ENCODE assay signal across 19 cellular contexts in genomic region chr19:4103073-4103418, GRCh38. TPM values are rescaled to one million over a fixed set of nuclear protein-coding genes. Genes with fewer than 3 reads are reported as not detected.
DNase-seq lines count a peak whose midpoint lies in the region; ATAC-seq, FAIRE-seq and TF ChIP-seq lines count a peak whose summit lies in the region.
"Had no signal": no experiment of that assay in that cellular context is flagged by ENCODE, and none has a peak within 500 bp of the region (broad histone marks: within the 10 kb centered on the region; RNA-seq: fewer than 3 reads in every experiment).

No MANE protein-coding gene starts in this region.

- H3K4me3 Mint-ChIP-seq in activated CD4-positive, alpha-beta memory T cell treated with anti-CD3 and anti-CD28 coated beads for 36 hours: no peak overlapping the region

- FAIRE-seq in A549 (lab: Jason Lieb, UNC): no peak
- FAIRE-seq in urothelium cell line (lab: Jason Lieb, UNC): no peak
- FAIRE-seq: HepG2 had no signal

- 64% methylated on average over 9 of the region's 10 CpGs for WGBS in A549 (ENCODE audit: missing lambda C conversion rate)
- WGBS in GM23248 (ENCODE audit: low coverage in 1 of 2, low lambda C conversion rate in 2 of 2, missing lambda C conversion rate in 2 of 2), 2 experiments: 67 to 79% methylated on average over 8 to 10 of the region's 10 CpGs
- whole genome bisulfite sequencing in esophagus muscularis mucosa: no CpG with 5 or more reads among the region's 10 CpGs

- H3K4me2 ChIP-seq in A549: no peak overlapping the region
- no peak overlapping the region for H3K4me2 ChIP-seq in GM23248 (ENCODE audit: unreplicated experiment)
- H3K4me2 ChIP-seq in fibroblast of lung (ENCODE audit: extremely low read depth, insufficient read depth, low read length): no peak overlapping the region
- H3K4me2 ChIP-seq: BLaER1 had no signal

- H3K27ac Mint-ChIP-seq in activated CD4-positive, alpha-beta memory T cell treated with anti-CD3 and anti-CD28 coated beads for 36 hours: peak overlapping the region; percentile 42

- H3K9me3 ChIP-seq in A549: no peaks in the 10 kb centered on the region
- no peaks in the 10 kb centered on the region for H3K9me3 ChIP-seq in GM23248 (ENCODE audit: low read depth)
- no peaks in the 10 kb centered on the region for H3K9me3 ChIP-seq in fibroblast of lung (ENCODE audit: control insufficient read depth, insufficient read depth, low read depth, low read length)
- H3K9me3 ChIP-seq in esophagus muscularis mucosa: no peaks in the 10 kb centered on the region
- H3K9me3 ChIP-seq: BLaER1, heart right ventricle, prostate gland, transverse colon had no signal

- TF ChIP-seq POLR2A in A549 (IDR thresholded peaks at IDR 0.05; ENCODE audit: low read length) (no peak), esophagus muscularis mucosa (IDR thresholded peaks at IDR 0.05; ENCODE audit: low read depth) (no peak)

- no peak overlapping the region for H3K4me3 ChIP-seq in A549
- H3K4me3 ChIP-seq in GM23248: no peak overlapping the region
- no peak overlapping the region for H3K4me3 ChIP-seq in fibroblast of lung (replicated peaks in 1 of 4; ENCODE audit: control extremely low read depth in 1 of 4, insufficient read depth in 1 of 4, low read depth in 3 of 4, low read length in 4 of 4)
- no peak overlapping the region for H3K4me3 ChIP-seq in esophagus muscularis mucosa
- H3K4me3 ChIP-seq: BLaER1, heart right ventricle, prostate gland, transverse colon had no signal

- H3K27ac ChIP-seq in A549 (peak overlapping the region in 1 of 2 experiments; percentile 4; a peak in 1 of 6 replicates), GM23248 (no peak overlapping the region; the same call in 1 of the 2 replicates), fibroblast of lung (ENCODE audit: insufficient read depth, low read length) (peak overlapping the region; percentile 43), esophagus muscularis mucosa (replicated peaks in 1 of 4) (no peak overlapping the region)
- H3K27ac ChIP-seq: prostate gland, transverse colon had no signal

- ATAC-seq in A549 (peak; percentile 22 to 25; a peak in 1 of 6 replicates), GM21526 (IDR thresholded peaks at IDR 0.05; ENCODE audit: low FRiP score, unreplicated experiment) (no peak)
- ATAC-seq: activated CD4-positive, CD25-positive, alpha-beta regulatory T cell treated with anti-CD3 and anti-CD28 coated beads, Interleukin-2, amount 50 U/mL, for 24 hours; heart right ventricle; HepG2; T-cell had no signal

- TF ChIP-seq EP300 in A549 (IDR thresholded peaks at IDR 0.05): no peak
- no peak for TF ChIP-seq EP300 in esophagus muscularis mucosa (IDR thresholded peaks at IDR 0.05)

- H4K20me1 ChIP-seq in GM23248 (ENCODE audit: insufficient read depth): no peaks in the 10 kb centered on the region
- no peaks in the 10 kb centered on the region for H4K20me1 ChIP-seq in fibroblast of lung (ENCODE audit: control insufficient read depth, extremely low read depth, insufficient read depth, low read length)

- peaks cover 16% of the 10 kb centered on the region for H3K36me3 Mint-ChIP-seq in activated CD4-positive, alpha-beta memory T cell treated with anti-CD3 and anti-CD28 coated beads for 36 hours

- no peaks in the 10 kb centered on the region; the same call in 2 of the 3 replicates for H3K4me1 ChIP-seq in A549
- H3K4me1 ChIP-seq in GM23248 (ENCODE audit: insufficient read depth): no peaks in the 10 kb centered on the region
- H3K4me1 ChIP-seq in fibroblast of lung (ENCODE audit: control insufficient read depth, extremely low read depth, insufficient read depth, low read length): peaks cover 6% of the 10 kb centered on the region
- peaks cover 0 to 9% (median 0%) of the 10 kb centered on the region in 4 donors for H3K4me1 ChIP-seq in esophagus muscularis mucosa
- H3K4me1 ChIP-seq: prostate gland, transverse colon had no signal

- no peaks in the 10 kb centered on the region for H3K27me3 Mint-ChIP-seq in activated CD4-positive, alpha-beta memory T cell treated with anti-CD3 and anti-CD28 coated beads for 36 hours
- H3K27me3 Mint-ChIP-seq: T-cell had no signal

- no peak for TF ChIP-seq RAD21 in A549 (conservative IDR thresholded peaks at IDR 0.05 in 1 of 2, IDR thresholded peaks at IDR 0.05 in 1 of 2)

- H2AFZ ChIP-seq in GM23248 (no peak overlapping the region), fibroblast of lung (ENCODE audit: low read length) (no peak overlapping the region)

- in situ Hi-C loops in GM23248 (cut with MboI): no loop called here

- no peaks in the 10 kb centered on the region for H3F3A ChIP-seq in GM23248 (ENCODE audit: insufficient read depth)

- peaks cover 28% of the 10 kb centered on the region for H3K4me1 Mint-ChIP-seq in activated CD4-positive, alpha-beta memory T cell treated with anti-CD3 and anti-CD28 coated beads for 36 hours (ENCODE audit: low read depth)

- POLR2A ChIA-PET in A549 (lab: Yijun Ruan, JAX): no interaction called here
- POLR2A ChIA-PET in activated CD4-positive, alpha-beta memory T cell treated with anti-CD3 and anti-CD28 coated beads for 36 hours (lab: Charles Lee): no interaction called here

- no peaks in the 10 kb centered on the region for H3K9me3 Mint-ChIP-seq in activated CD4-positive, alpha-beta memory T cell treated with anti-CD3 and anti-CD28 coated beads for 36 hours
- H3K9me3 Mint-ChIP-seq: T-cell had no signal

- intact Hi-C loops in activated CD4-positive, alpha-beta memory T cell treated with anti-CD3 and anti-CD28 coated beads for 36 hours (cut with micrococcal nuclease): no loop called here
- intact Hi-C loops in esophagus muscularis mucosa (cut with DNase I): no loop called here

- H3K79me2 ChIP-seq in GM23248 (ENCODE audit: insufficient read depth) (no peaks in the 10 kb centered on the region), fibroblast of lung (ENCODE audit: control insufficient read depth, insufficient read depth, low read length) (no peaks in the 10 kb centered on the region)

- H3K27me3 ChIP-seq in GM23248 (replicated peaks; ENCODE audit: insufficient read depth) (no peaks in the 10 kb centered on the region), fibroblast of lung (ENCODE audit: control insufficient read depth, insufficient read depth, low read length) (no peaks in the 10 kb centered on the region), esophagus muscularis mucosa (no peaks in the 10 kb centered on the region)
- H3K27me3 ChIP-seq: BLaER1, heart right ventricle, transverse colon had no signal

- CTCF ChIA-PET in A549 (lab: Yijun Ruan, JAX): interaction anchor here (1.0 kb wide), 1 partner anchor 77 kb away, joined by 4 read pairs; no protein-coding TSS in a partner anchor
- CTCF ChIA-PET in activated CD4-positive, alpha-beta memory T cell treated with anti-CD3 and anti-CD28 coated beads for 36 hours (lab: Charles Lee): interaction anchor here (1.1 kb wide), 1 partner anchor 37 kb away, joined by 3 read pairs; no protein-coding TSS in a partner anchor

- H3K36me3 ChIP-seq in GM23248 (ENCODE audit: low read depth): no peaks in the 10 kb centered on the region; the same call in 1 of the 2 replicates
- H3K36me3 ChIP-seq in fibroblast of lung (ENCODE audit: control insufficient read depth, insufficient read depth, low read length): peaks cover 33% of the 10 kb centered on the region
- peaks cover 60 to 99% (median 92%) of the 10 kb centered on the region in 4 donors for H3K36me3 ChIP-seq in esophagus muscularis mucosa

- H3K9me2 ChIP-seq in GM23248 (ENCODE audit: insufficient read depth): no peaks in the 10 kb centered on the region

- H3K9ac ChIP-seq in GM23248 (no peak overlapping the region), fibroblast of lung (ENCODE audit: insufficient read depth, low read length) (no peak overlapping the region)
- H3K9ac ChIP-seq: BLaER1 had no signal

- TF ChIP-seq CTCF in A549 (IDR thresholded peaks at IDR 0.05): no peak
- TF ChIP-seq CTCF in fibroblast of lung (conservative IDR thresholded peaks at IDR 0.05 in 1 of 2, IDR thresholded peaks at IDR 0.05 in 1 of 2; ENCODE audit: low read depth in 1 of 2, low read length in 2 of 2): no peak
- no peak for TF ChIP-seq CTCF in esophagus muscularis mucosa (IDR thresholded peaks at IDR 0.05)

- no peak for DNase-seq in A549 (ENCODE audit: low read depth in 1 of 2, low spot score in 1 of 2)
- DNase-seq in GM23248: peak; percentile 59
- peak; percentile 62 for DNase-seq in activated CD4-positive, alpha-beta memory T cell treated with anti-CD3 and anti-CD28 coated beads for 36 hours
- DNase-seq in fibroblast of lung (ENCODE audit: low read depth in 2 of 2): peak; percentile 9 to 29
- DNase-seq in DMS53 treated with DMSO at 0.1 percent for 48 hours (lab: John Stamatoyannopoulos, UW; ENCODE audit: unreplicated experiment): no peak
- DNase-seq in urothelium cell line (ENCODE audit: low spot score): no peak
- no peak for DNase-seq in esophagus muscularis mucosa (ENCODE audit: extremely low spot score)
- DNase-seq: activated gamma-delta T cell treated with Interleukin-2 at 50 U/mL for 16 hours; effector CD8-positive, alpha-beta T cell; heart right ventricle; NCI-H1436 treated with DMSO at 0.1 percent for 48 hours; NCI-H446; T-cell; transverse colon had no signal

RNA-seq across cellular contexts. Expression of gene MAP2K2, which starts 20.9 kb away (rescaled TPM):
- 40.4 and 41.7 TPM in 2 replicates for polyA plus RNA-seq in A549 (2011; rRNA removed)
- polyA plus RNA-seq in A549 (2012; cell fraction: cytosol; rRNA removed): 129 and 151 TPM in 2 replicates
- polyA plus RNA-seq in A549 (2012; cell fraction: nucleus; rRNA removed): 146 and 171 TPM in 2 replicates
- 98.5 to 116 TPM (median 115 TPM) in 3 replicates for polyA plus RNA-seq in A549 (2017; fragmentation: RNase III; extraction: RNeasy Plus Mini Kit Qiagen cat#74134 plus additional on column Dnase treatment)
- 51.6 and 58.5 TPM in 2 replicates for polyA minus RNA-seq in A549 (2011; rRNA and poly(A)+ RNA removed)
- 162 and 212 TPM in 2 replicates for total RNA-seq in GM23248 (2014; rRNA removed; shearing (Covaris generic))
- 32.3 and 47.0 TPM in 2 replicates for polyA plus RNA-seq in GM23248 (2016; fragmentation: Nextera tagmentation; extraction: Ambion mirVana)
- total RNA-seq in activated CD4-positive, alpha-beta memory T cell treated with anti-CD3 and anti-CD28 coated beads for 36 hours: 100 to 1,000 TPM; 128 to 129 TPM
- total RNA-seq in fibroblast of lung: 159 and 177 TPM in 2 replicates
- polyA plus RNA-seq in fibroblast of lung: 61.6 and 100 TPM in 2 replicates
- 140 and 227 TPM in 2 replicates for polyA plus RNA-seq in fibroblast of lung (2012)
- 149 and 158 TPM in 2 replicates for polyA minus RNA-seq in fibroblast of lung (ENCODE audit: low replicate concordance)
- total RNA-seq in esophagus muscularis mucosa: 100 to 1,000 TPM in 2 of 4 donors, 10 to 100 TPM in 2; 59.0 to 145 (median 101) TPM

RNA-seq across cellular contexts. Expression of gene ZBTB7A, which starts 36.3 kb away (rescaled TPM):
- 2.2 and 2.3 TPM in 2 replicates for polyA plus RNA-seq in A549 (2011; rRNA removed)
- polyA plus RNA-seq in A549 (2012; cell fraction: cytosol; rRNA removed): 7.0 and 12.5 TPM in 2 replicates
- polyA plus RNA-seq in A549 (2012; cell fraction: nucleus; rRNA removed): 15.8 and 26.9 TPM in 2 replicates
- polyA plus RNA-seq in A549 (2017; fragmentation: RNase III; extraction: RNeasy Plus Mini Kit Qiagen cat#74134 plus additional on column Dnase treatment): 10.2 to 11.6 TPM (median 11.4 TPM) in 3 replicates
- 2.6 and 3.7 TPM in 2 replicates for polyA minus RNA-seq in A549 (2011; rRNA and poly(A)+ RNA removed)
- 33.6 and 41.3 TPM in 2 replicates for total RNA-seq in GM23248 (2014; rRNA removed; shearing (Covaris generic))
- polyA plus RNA-seq in GM23248 (2016; fragmentation: Nextera tagmentation; extraction: Ambion mirVana): 17.8 and 20.6 TPM in 2 replicates
- 10 to 100 TPM; 31.0 to 32.5 TPM for total RNA-seq in activated CD4-positive, alpha-beta memory T cell treated with anti-CD3 and anti-CD28 coated beads for 36 hours
- total RNA-seq in fibroblast of lung: 11.8 and 17.7 TPM in 2 replicates
- 4.7 and 4.9 TPM in 2 replicates for polyA plus RNA-seq in fibroblast of lung
- polyA plus RNA-seq in fibroblast of lung (2012): 19.0 and 19.4 TPM in 2 replicates
- 8.2 and 10.5 TPM in 2 replicates for polyA minus RNA-seq in fibroblast of lung (ENCODE audit: low replicate concordance)
- total RNA-seq in esophagus muscularis mucosa: 100 to 1,000 TPM in 2 of 4 donors, 10 to 100 TPM in 2; 71.9 to 137 (median 114) TPM

RNA-seq across cellular contexts. Expression of gene CREB3L3, which starts 50.4 kb away (rescaled TPM):
- 0.05 and 0.07 TPM in 2 replicates for polyA plus RNA-seq in A549 (2011; rRNA removed)
- 0.01 and 0.04 TPM in 2 replicates for polyA plus RNA-seq in A549 (2012; cell fraction: cytosol; rRNA removed)
- 0.09 TPM in 1 of 2 replicates, not detected in the other for polyA plus RNA-seq in A549 (2012; cell fraction: nucleus; rRNA removed)
- 0.05 to 0.20 TPM (median 0.08 TPM) in 3 replicates for polyA plus RNA-seq in A549 (2017; fragmentation: RNase III; extraction: RNeasy Plus Mini Kit Qiagen cat#74134 plus additional on column Dnase treatment)
- polyA minus RNA-seq in A549 (2011; rRNA and poly(A)+ RNA removed): 0.45 TPM in 1 of 2 replicates, not detected in the other
- total RNA-seq in GM23248 (2014; rRNA removed; shearing (Covaris generic)): not detected in 2 replicates
- not detected in 2 replicates for polyA plus RNA-seq in GM23248 (2016; fragmentation: Nextera tagmentation; extraction: Ambion mirVana)
- not detected for total RNA-seq in activated CD4-positive, alpha-beta memory T cell treated with anti-CD3 and anti-CD28 coated beads for 36 hours
- total RNA-seq in fibroblast of lung: 0.17 TPM in 1 of 2 replicates, not detected in the other
- polyA plus RNA-seq in fibroblast of lung: not detected in 2 replicates
- polyA plus RNA-seq in fibroblast of lung (2012): not detected in 2 replicates
- not detected in 2 replicates for polyA minus RNA-seq in fibroblast of lung (ENCODE audit: low replicate concordance)
- total RNA-seq in esophagus muscularis mucosa: not detected
- total RNA-seq: heart right ventricle, prostate gland had no signal

Comparison
In these comparisons a context has a peak if more than half of its experiments do, and no peak if none do; other contexts are left out.
1. DNase-seq: peak in GM23248 (single experiment), activated CD4-positive, alpha-beta memory T cell treated with anti-CD3 and anti-CD28 coated beads for 36 hours (single experiment) and fibroblast of lung (2 of 2); none in A549 (0 of 2), DMS53 treated with DMSO at 0.1 percent for 48 hours (single experiment), urothelium cell line (single experiment) and esophagus muscularis mucosa (single experiment).